In the genomic region with DNA sequence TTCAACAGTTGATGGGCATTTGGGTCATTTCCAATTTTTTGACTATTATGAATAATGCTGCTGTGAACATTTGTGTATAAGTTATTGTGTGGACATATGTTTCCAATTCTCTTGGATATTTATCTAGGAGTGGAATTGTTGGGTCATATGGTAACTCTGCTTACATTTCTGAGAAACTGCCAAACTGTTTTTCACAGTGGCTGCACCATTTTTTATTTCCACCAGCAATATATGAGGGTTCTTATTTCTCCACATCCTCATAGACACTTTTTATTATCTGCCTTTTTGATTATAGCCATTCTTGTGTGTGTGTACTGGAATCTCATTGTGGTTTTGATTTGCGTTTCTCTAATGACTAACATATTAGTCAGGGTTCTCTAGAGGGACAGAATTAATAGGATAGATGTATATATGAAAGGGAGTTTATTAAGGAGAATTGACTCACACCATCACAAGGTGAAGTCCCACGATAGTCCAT, we compare ENCODE assay signal across 15 cellular contexts. TPM values are rescaled to one million over a fixed set of nuclear protein-coding genes. Genes with fewer than 3 reads are reported as not detected.
DNase-seq lines count a peak whose midpoint lies in the region; ATAC-seq, FAIRE-seq and TF ChIP-seq lines count a peak whose summit lies in the region.
"Had no signal": no experiment of that assay in that cellular context is flagged by ENCODE, and none has a peak within 500 bp of the region (broad histone marks: within the 10 kb centered on the region; RNA-seq: fewer than 3 reads in every experiment).

No MANE protein-coding gene starts in this region.

- TF ChIP-seq CTCF in epithelial cell of esophagus (IDR thresholded peaks at IDR 0.05; ENCODE audit: insufficient read depth, low read depth, low read length, missing control alignments) = no peak
- TF ChIP-seq CTCF in osteocyte (IDR thresholded peaks at IDR 0.05) = no peak
- no peak for TF ChIP-seq CTCF in H9 (conservative IDR thresholded peaks at IDR 0.05)
- TF ChIP-seq CTCF in heart right ventricle (IDR thresholded peaks at IDR 0.05) = no peak

- no peak overlapping the region for H2BK15ac ChIP-seq in H9 (ENCODE audit: low read depth, low read length)

- no peak overlapping the region for H4K8ac ChIP-seq in H9 (replicated peaks; ENCODE audit: insufficient read length, low read depth, low read length)

- H3K27me3 Mint-ChIP-seq in osteocyte (ENCODE audit: unreplicated experiment) (peaks cover 49% of the 10 kb centered on the region), H9 (ENCODE audit: low read depth) (peaks cover 43% of the 10 kb centered on the region)

- no peak overlapping the region for H3K18ac ChIP-seq in H9 (ENCODE audit: insufficient read length, low read depth, low read length)

- H3K4me3 Mint-ChIP-seq in osteocyte (ENCODE audit: unreplicated experiment) (no peak overlapping the region), H9 (no peak overlapping the region)
- H3K4me3 Mint-ChIP-seq: CD4-positive, CD25-positive, alpha-beta regulatory T cell had no signal

- no peak overlapping the region for H2BK12ac ChIP-seq in H9 (ENCODE audit: insufficient read length, low read depth, low read length)

- no peak for FAIRE-seq in RCC 7860 (lab: Jason Lieb, UNC)
- no peak for FAIRE-seq in urothelium cell line (lab: Jason Lieb, UNC)

- no peaks in the 10 kb centered on the region for H3K27me3 ChIP-seq in H9 (ENCODE audit: insufficient read depth, low read length)
- H3K27me3 ChIP-seq in heart right ventricle = peaks cover 0 to 30% (median 14%) of the 10 kb centered on the region in 7 donors

- H3K9me3 Mint-ChIP-seq in osteocyte (ENCODE audit: unreplicated experiment) = no peaks in the 10 kb centered on the region
- no peaks in the 10 kb centered on the region for H3K9me3 Mint-ChIP-seq in H9

- H3K4me1 ChIP-seq in H9 (ENCODE audit: insufficient read depth, low read length) = no peaks in the 10 kb centered on the region
- no peaks in the 10 kb centered on the region for H3K4me1 ChIP-seq in heart right ventricle
- H3K4me1 ChIP-seq: left ventricle myocardium inferior had no signal

- no peak overlapping the region for H3K14ac ChIP-seq in H9 (ENCODE audit: insufficient read depth, low read length)

- H3K9me3 ChIP-seq in H9 (ENCODE audit: control insufficient read depth, low read depth, low read length) = no peaks in the 10 kb centered on the region
- no peaks in the 10 kb centered on the region for H3K9me3 ChIP-seq in heart right ventricle
- H3K9me3 ChIP-seq: left ventricle myocardium inferior had no signal

- H3K36me3 Mint-ChIP-seq in osteocyte (ENCODE audit: unreplicated experiment) (no peaks in the 10 kb centered on the region), H9 (ENCODE audit: insufficient read depth in 1 of 3, low read depth in 3 of 3) (no peaks in the 10 kb centered on the region)
- H3K36me3 Mint-ChIP-seq: CD4-positive, CD25-positive, alpha-beta regulatory T cell had no signal

- no peak overlapping the region for H3K27ac ChIP-seq in caudate nucleus (ENCODE audit: low read depth, low read length)
- no peak overlapping the region for H3K27ac ChIP-seq in H9 (ENCODE audit: insufficient read length, low read depth, low read length)
- no peak overlapping the region for H3K27ac ChIP-seq in heart right ventricle
- H3K27ac ChIP-seq: left ventricle myocardium inferior had no signal

- ATAC-seq in heart right ventricle = no peak

- no peaks in the 10 kb centered on the region for H3K79me1 ChIP-seq in H9 (ENCODE audit: insufficient read depth, low read depth, low read length, poor library complexity, severe bottlenecking)

- no peak overlapping the region for H4K91ac ChIP-seq in H9 (ENCODE audit: insufficient read length, low read depth, low read length)

- no peak overlapping the region for H2BK5ac ChIP-seq in H9 (ENCODE audit: insufficient read length, low read length)

- H3K9ac ChIP-seq in H9 (ENCODE audit: extremely low read depth, insufficient read length, low read length) = no peak overlapping the region

- H3K56ac ChIP-seq in H9 (ENCODE audit: insufficient read length, low read depth, low read length) = no peak overlapping the region

- no peaks in the 10 kb centered on the region for H3K36me3 ChIP-seq in heart right ventricle
- H3K36me3 ChIP-seq: left ventricle myocardium inferior had no signal

- no peak overlapping the region for H2AFZ ChIP-seq in H9 (ENCODE audit: low read length)

- no peak overlapping the region for H2AK5ac ChIP-seq in H9 (ENCODE audit: insufficient read length, low read length)

- H3K79me2 ChIP-seq in H9 (ENCODE audit: insufficient read depth, low read length) = no peaks in the 10 kb centered on the region

- H4K20me1 ChIP-seq in H9 (ENCODE audit: control insufficient read depth, insufficient read depth, insufficient read length) = no peaks in the 10 kb centered on the region

- no peaks in the 10 kb centered on the region for H3K23me2 ChIP-seq in H9 (ENCODE audit: insufficient read length, low read depth, low read length, poor library complexity, severe bottlenecking)

- no peak overlapping the region for H3K23ac ChIP-seq in H9 (ENCODE audit: insufficient read length, low read depth, low read length)

- H3K27ac Mint-ChIP-seq in osteocyte (ENCODE audit: unreplicated experiment) (peak overlapping the region; percentile 63), H9 (no peak overlapping the region)
- H3K27ac Mint-ChIP-seq: CD4-positive, CD25-positive, alpha-beta regulatory T cell had no signal

- H3K4ac ChIP-seq in H9 (ENCODE audit: low read depth, low read length) = no peak overlapping the region

- WGBS in H9 (ENCODE audit: extremely low coverage, insufficient read length, low lambda C conversion rate) = no CpG with 5 or more reads among the region's 2 CpGs
- WGBS in heart right ventricle, 2 donors = 79 to 84% methylated on average over 2 of the region's 2 CpGs

- H2BK120ac ChIP-seq in H9 (ENCODE audit: low read depth, low read length, poor library complexity, severe bottlenecking) = no peak overlapping the region

- H4K5ac ChIP-seq in H9 (ENCODE audit: insufficient read length, low read depth, low read length) = no peak overlapping the region

- intact Hi-C loops in heart right ventricle (cut with DNase I) = no loop called here

- DNase-seq in GM04503 (ENCODE audit: low read depth) = peak; percentile 41
- DNase-seq in RCC 7860 (ENCODE audit: low spot score) = peak; percentile 46
- DNase-seq in epithelial cell of esophagus (ENCODE audit: low read depth) = peak; percentile 60
- DNase-seq in osteocyte (ENCODE audit: extremely low spot score, unreplicated experiment) = no peak
- DNase-seq in urothelium cell line (ENCODE audit: low spot score) = no peak
- no peak for DNase-seq in caudate nucleus (lab: John Stamatoyannopoulos, UW)
- DNase-seq in H9 = no peak
- DNase-seq in heart right ventricle = no peak
- DNase-seq: activated CD4-positive, CD25-positive, alpha-beta regulatory T cell; activated naive CD4-positive, alpha-beta T cell treated with anti-CD3 and anti-CD28 coated beads, Interleukin-2, amount 50 U/mL, for 16 hours; CD4-positive, CD25-positive, alpha-beta regulatory T cell; cerebellar nuclear complex; hypothalamus; left ventricle myocardium inferior; NCI-H524 had no signal

- no peak overlapping the region for H2BK20ac ChIP-seq in H9 (ENCODE audit: low read depth, low read length, poor library complexity, severe bottlenecking)

- no peak overlapping the region for H3K4me2 ChIP-seq in H9 (ENCODE audit: insufficient read depth, insufficient read length, low read length)

- H3K4me3 ChIP-seq in epithelial cell of esophagus (ENCODE audit: low read length) (no peak overlapping the region), heart right ventricle (no peak overlapping the region)
- H3K4me3 ChIP-seq: left ventricle myocardium inferior had no signal

- no peak overlapping the region for H3T11ph ChIP-seq in H9 (ENCODE audit: low read length)

- H3K4me1 Mint-ChIP-seq in osteocyte (ENCODE audit: unreplicated experiment) (peaks cover 16% of the 10 kb centered on the region), H9 (no peaks in the 10 kb centered on the region)
- H3K4me1 Mint-ChIP-seq: CD4-positive, CD25-positive, alpha-beta regulatory T cell had no signal

RNA-seq across cellular contexts. Expression of a gene that starts 14.7 kb away (rescaled TPM):
- total RNA-seq in osteocyte = 24.1 and 25.2 TPM in 2 replicates
- 33.5 and 34.8 TPM in 2 replicates for total RNA-seq in H9 (2021)
- 10 to 100 TPM; 13.9 to 20.4 (median 17.1) TPM for total RNA-seq in heart right ventricle
- polyA plus RNA-seq in heart right ventricle = 10 to 100 TPM in 1 of 2 donors, 1 to 10 TPM in 1; 8.0 to 20.7 TPM

Comparison
In these comparisons a context has a peak if more than half of its experiments do, and no peak if none do; other contexts are left out.
1. DNase-seq: peak in GM04503 (single experiment), RCC 7860 (single experiment) and epithelial cell of esophagus (single experiment); none in osteocyte (single experiment), urothelium cell line (single experiment), caudate nucleus (0 of 61), H9 (single experiment) and heart right ventricle (0 of 2).